9 cellular contexts compared by ENCODE assay signal in the genomic region with DNA sequence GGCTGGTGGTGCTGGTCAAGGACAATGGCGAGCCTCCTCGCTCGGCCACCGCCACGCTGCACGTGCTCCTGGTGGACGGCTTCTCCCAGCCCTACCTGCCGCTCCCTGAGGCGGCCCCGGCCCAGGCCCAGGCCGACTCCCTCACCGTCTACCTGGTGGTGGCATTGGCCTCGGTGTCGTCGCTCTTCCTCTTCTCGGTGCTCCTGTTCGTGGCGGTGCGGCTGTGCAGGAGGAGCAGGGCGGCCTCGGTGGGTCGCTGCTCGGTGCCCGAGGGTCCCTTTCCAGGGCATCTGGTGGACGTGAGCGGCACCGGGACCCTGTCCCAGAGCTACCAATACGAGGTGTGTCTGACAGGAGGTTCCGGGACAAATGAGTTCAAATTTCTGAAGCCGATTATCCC. TPM values are rescaled to one million over a fixed set of nuclear protein-coding genes. Genes with fewer than 3 reads are reported as not detected.
A peak's percentile ranks its signal among the peaks of the same experiment; 100 is the strongest.
DNase-seq lines count a peak whose midpoint lies in the region; ATAC-seq and TF ChIP-seq lines count a peak whose summit lies in the region.
"Not testable (repeated sequence)": the region's sequence is repeated elsewhere in the genome, so short reads cannot be mapped to it uniquely, and the experiment has no call there.
"Had no signal": no experiment of that assay in that cellular context is flagged by ENCODE, and none has a peak within 500 bp of the region (broad histone marks: within the 10 kb centered on the region; RNA-seq: fewer than 3 reads in every experiment).

No MANE protein-coding gene starts in this region.

- not testable (repeated sequence) for TF ChIP-seq CTCF in endothelial cell (IDR thresholded peaks at IDR 0.05; ENCODE audit: unreplicated experiment); thoracic aorta (IDR thresholded peaks at IDR 0.05)

- not testable (repeated sequence) for H3K36me3 ChIP-seq in thoracic aorta

- peaks cover 80% of the 10 kb centered on the region for H3K9me3 ChIP-seq in thoracic aorta

- peak overlapping the region; percentile 65 for H3K4me3 Mint-ChIP-seq in endothelial cell (ENCODE audit: unreplicated experiment)

- H3K27ac ChIP-seq in thoracic aorta, result not testable (repeated sequence)

- H3K4me3 ChIP-seq in thoracic aorta, result peak overlapping the region; percentile 21

- not testable (repeated sequence) for ATAC-seq in thoracic aorta (ENCODE audit: insufficient number of reproducible peaks, low FRiP score, low read depth)

- not testable (repeated sequence) for H3K4me1 Mint-ChIP-seq in endothelial cell (ENCODE audit: unreplicated experiment)

- H3K4me1 ChIP-seq in thoracic aorta (ENCODE audit: control insufficient read depth in 1 of 2, low read depth in 2 of 2), result not testable (repeated sequence)

- H3K27me3 Mint-ChIP-seq in endothelial cell (ENCODE audit: unreplicated experiment), result not testable (repeated sequence)

- DNase-seq in endothelial cell (ENCODE audit: low spot score); thoracic aorta (ENCODE audit: low spot score): not testable (repeated sequence)

- not testable (repeated sequence) for H3K27me3 ChIP-seq in thoracic aorta (replicated peaks; ENCODE audit: insufficient read depth)

- H3K27ac Mint-ChIP-seq in endothelial cell (ENCODE audit: unreplicated experiment), result not testable (repeated sequence)

- peaks cover 31% of the 10 kb centered on the region for H3K36me3 Mint-ChIP-seq in endothelial cell (ENCODE audit: low read depth, unreplicated experiment)

- not testable (repeated sequence) for H3K9me3 Mint-ChIP-seq in endothelial cell (ENCODE audit: unreplicated experiment)

RNA-seq across cellular contexts. Expression of gene PCDHB14, which starts 2.3 kb away (rescaled TPM):
- total RNA-seq in endothelial cell (ENCODE audit: unreplicated experiment) (8.4 TPM), thoracic aorta (10 to 100 TPM; 10.2 to 14.6 TPM)
- total RNA-seq: B cell; CD4-positive, alpha-beta T cell; CD4-positive, CD25-positive, alpha-beta regulatory T cell; CD8-positive, alpha-beta T cell had no signal

RNA-seq across cellular contexts. Expression of gene PCDHB13, which starts 11.7 kb away (rescaled TPM):
- 7.1 TPM for total RNA-seq in endothelial cell (ENCODE audit: unreplicated experiment)
- 10 to 100 TPM in 1 of 2 donors, 1 to 10 TPM in 1; 8.0 to 16.1 TPM for total RNA-seq in thoracic aorta
- total RNA-seq: B cell; Caco-2; CD4-positive, alpha-beta T cell; CD4-positive, CD25-positive, alpha-beta regulatory T cell; CD8-positive, alpha-beta T cell had no signal

RNA-seq across cellular contexts. Expression of gene PCDHB12, which starts 16.9 kb away (rescaled TPM):
- total RNA-seq in endothelial cell (ENCODE audit: unreplicated experiment) (8.4 TPM), thoracic aorta (1 to 10 TPM; 7.3 to 7.4 TPM)
- total RNA-seq: B cell; Caco-2; CD4-positive, alpha-beta memory T cell; CD4-positive, alpha-beta T cell; CD4-positive, CD25-positive, alpha-beta regulatory T cell; CD8-positive, alpha-beta memory T cell; CD8-positive, alpha-beta T cell had no signal

RNA-seq across cellular contexts. Expression of gene PCDHB15, which starts 19.8 kb away (rescaled TPM):
- total RNA-seq in endothelial cell (ENCODE audit: unreplicated experiment) (10.5 TPM), thoracic aorta (10 to 100 TPM in 1 of 2 donors, 1 to 10 TPM in 1; 6.1 to 10.7 TPM)
- total RNA-seq: B cell; Caco-2; CD4-positive, alpha-beta T cell; CD4-positive, CD25-positive, alpha-beta regulatory T cell; CD8-positive, alpha-beta memory T cell; CD8-positive, alpha-beta T cell had no signal

RNA-seq across cellular contexts. Expression of gene PCDHB11, which starts 26.0 kb away (rescaled TPM):
- total RNA-seq in endothelial cell (ENCODE audit: unreplicated experiment), result 6.4 TPM
- total RNA-seq in thoracic aorta, result 10 to 100 TPM in 1 of 2 donors, 1 to 10 TPM in 1; 6.0 to 10.6 TPM
- total RNA-seq: B cell; Caco-2; CD4-positive, alpha-beta memory T cell; CD4-positive, alpha-beta T cell; CD4-positive, CD25-positive, alpha-beta regulatory T cell; CD8-positive, alpha-beta memory T cell; CD8-positive, alpha-beta T cell had no signal
